23 cellular contexts compared by ENCODE assay signal in the genomic region with DNA sequence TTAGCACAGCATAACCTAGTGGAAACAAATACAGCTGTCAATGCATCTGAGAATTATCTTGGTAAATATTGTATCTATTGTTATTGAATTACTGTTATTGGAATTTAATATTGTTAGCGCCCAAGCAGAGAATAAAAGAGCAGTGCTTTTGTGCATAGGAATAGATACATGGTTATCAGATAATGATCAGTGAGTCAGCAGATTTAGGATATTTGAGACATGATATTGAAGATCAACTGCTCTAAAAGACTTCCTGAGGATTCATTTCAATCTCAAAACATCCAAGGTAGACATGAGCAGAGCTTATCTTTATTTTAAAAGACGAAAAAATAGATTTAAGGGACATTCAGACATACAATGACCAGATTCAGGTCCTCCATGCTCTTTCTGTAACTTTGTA.
"Had no signal": no experiment of that assay in that cellular context is flagged by ENCODE, and none has a peak within 500 bp of the region (broad histone marks: within the 10 kb centered on the region; RNA-seq: fewer than 3 reads in every experiment).

No MANE protein-coding gene starts in this region.

- H3K9me3 ChIP-seq: esophagus muscularis mucosa, left lung, lower lobe of right lung, mucosa of descending colon, right atrium auricular region, thoracic aorta had no signal

- H3K27me3 Mint-ChIP-seq: activated CD4-positive, alpha-beta T cell treated with anti-CD3 and anti-CD28 coated beads for 36 hours; activated CD8-positive, alpha-beta memory T cell treated with anti-CD3 and anti-CD28 coated beads, Interleukin-2, amount 10 ng/mL, durations not matched to agents 7 days and 5 days; activated naive CD4-positive, alpha-beta T cell treated with anti-CD3 and anti-CD28 coated beads, Interleukin-2, amount 50 U/mL, for 24 hours; activated naive CD8-positive, alpha-beta T cell treated with anti-CD3 and anti-CD28 coated beads, Interleukin-2, amount 50 U/mL, for 24 hours; central memory CD8-positive, alpha-beta T cell; natural killer cell treated with Interleukin-12 subunit alpha and Interleukin-12 subunit beta and Interleukin-15 and Interleukin-18, amount 100 ng/mL, for 72 hours had no signal

- H3K27ac Mint-ChIP-seq: activated CD4-positive, alpha-beta T cell treated with anti-CD3 and anti-CD28 coated beads for 36 hours; activated CD8-positive, alpha-beta memory T cell treated with anti-CD3 and anti-CD28 coated beads, Interleukin-2, amount 10 ng/mL, durations not matched to agents 7 days and 5 days; activated CD8-positive, alpha-beta T cell treated with anti-CD3 and anti-CD28 coated beads, Interleukin-2, amount 10 ng/mL, durations not matched to agents 7 days and 5 days; activated naive CD4-positive, alpha-beta T cell treated with anti-CD3 and anti-CD28 coated beads, Interleukin-2, amount 50 U/mL, for 24 hours; activated naive CD8-positive, alpha-beta T cell treated with anti-CD3 and anti-CD28 coated beads, Interleukin-2, amount 50 U/mL, for 24 hours; activated T-helper 2 cell treated with anti-CD3 and anti-CD28 coated beads, Interferon-gamma antibody, Interleukin-2, Interleukin-4, amounts not matched to agents 10 μg/mL and 5 μg/mL and 100 μg/mL, durations not matched to agents 14 hours and 24 hours and 36 hours; dendritic cell treated with granulocyte-macrophage colony-stimulating factor and Interleukin-4, amounts not matched to agents 40 ng/mL and 50 ng/mL, for 4 days; endodermal cell; natural killer cell treated with Interleukin-12 subunit alpha and Interleukin-12 subunit beta and Interleukin-15 and Interleukin-18, amount 100 ng/mL, for 72 hours had no signal

- H3K36me3 ChIP-seq: esophagus muscularis mucosa, left lung, lower lobe of right lung, right atrium auricular region, thoracic aorta had no signal

- H3K4me1 Mint-ChIP-seq: endodermal cell had no signal

- H3K4me1 ChIP-seq: esophagus muscularis mucosa, left lung, lower lobe of right lung, right atrium auricular region had no signal

- DNase-seq: activated CD4-positive, alpha-beta T cell treated with anti-CD3 and anti-CD28 coated beads for 36 hours; activated CD4-positive, CD25-positive, alpha-beta regulatory T cell; activated CD8-positive, alpha-beta memory T cell treated with anti-CD3 and anti-CD28 coated beads, Interleukin-2, amount 10 ng/mL, durations not matched to agents 7 days and 5 days; activated CD8-positive, alpha-beta T cell treated with anti-CD3 and anti-CD28 coated beads, Interleukin-2, amount 10 ng/mL, durations not matched to agents 7 days and 5 days; activated naive CD8-positive, alpha-beta T cell treated with anti-CD3 and anti-CD28 coated beads, Interleukin-2, amount 50 U/mL, for 24 hours; activated T-cell treated with anti-CD3 and anti-CD28 coated beads, Interleukin-2, amount 50 U/mL, for 48 hours; endodermal cell; left lung; lower lobe of right lung; mucosa of descending colon; stimulated activated CD4-positive, alpha-beta T cell treated with anti-CD3 and anti-CD28 coated beads, Interleukin-2, amount 100 ng/mL, for 48 hours; stimulated activated naive CD8-positive, alpha-beta T cell treated with anti-CD3 and anti-CD28 coated beads, Interleukin-15, Interleukin-2, amounts not matched to agents 100 U/mL and 50 U/mL, for 24 hours had no signal

- FAIRE-seq: bronchial epithelial cell, frontal cortex, urothelium cell line had no signal

- H3K4me3 Mint-ChIP-seq: activated CD4-positive, alpha-beta T cell treated with anti-CD3 and anti-CD28 coated beads for 36 hours; activated CD8-positive, alpha-beta memory T cell treated with anti-CD3 and anti-CD28 coated beads, Interleukin-2, amount 10 ng/mL, durations not matched to agents 7 days and 5 days; activated CD8-positive, alpha-beta T cell treated with anti-CD3 and anti-CD28 coated beads, Interleukin-2, amount 10 ng/mL, durations not matched to agents 7 days and 5 days; activated naive CD4-positive, alpha-beta T cell treated with anti-CD3 and anti-CD28 coated beads, Interleukin-2, amount 50 U/mL, for 24 hours; activated naive CD8-positive, alpha-beta T cell treated with anti-CD3 and anti-CD28 coated beads, Interleukin-2, amount 50 U/mL, for 24 hours; central memory CD8-positive, alpha-beta T cell; dendritic cell treated with granulocyte-macrophage colony-stimulating factor and Interleukin-4, amounts not matched to agents 40 ng/mL and 50 ng/mL, for 4 days; endodermal cell; natural killer cell treated with Interleukin-12 subunit alpha and Interleukin-12 subunit beta and Interleukin-15 and Interleukin-18, amount 100 ng/mL, for 72 hours had no signal

- H3K27me3 ChIP-seq: left lung, right atrium auricular region had no signal

- H3K4me3 ChIP-seq: esophagus muscularis mucosa, left lung, lower lobe of right lung, mucosa of descending colon, right atrium auricular region, thoracic aorta had no signal

- H3K27ac ChIP-seq: esophagus muscularis mucosa, left lung, lower lobe of right lung, right atrium auricular region, thoracic aorta had no signal
